In genomic region chr7:92010215-92010614, GRCh38 we compare ENCODE assay signal across 17 cellular contexts.
"Had no signal": no experiment of that assay in that cellular context is flagged by ENCODE, and none has a peak within 500 bp of the region (broad histone marks: within the 10 kb centered on the region; RNA-seq: fewer than 3 reads in every experiment).

No MANE protein-coding gene starts in this region.

- H3K27me3 Mint-ChIP-seq: activated CD4-positive, alpha-beta memory T cell treated with anti-CD3 and anti-CD28 coated beads, Interleukin-2, amount 10 ng/mL, durations not matched to agents 7 days and 5 days; activated naive CD8-positive, alpha-beta T cell treated with anti-CD3 and anti-CD28 coated beads, Interleukin-2, amount 10 ng/mL, durations not matched to agents 7 days and 5 days; brain; natural killer cell treated with Interleukin-12 subunit alpha and Interleukin-12 subunit beta and Interleukin-15 and Interleukin-18, amount 100 ng/mL, for 72 hours had no signal

- ATAC-seq: natural killer cell treated with Interleukin-12 subunit alpha and Interleukin-12 subunit beta and Interleukin-15 and Interleukin-18, amount 100 ng/mL, for 72 hours; stimulated activated effector memory CD8-positive, alpha-beta T cell treated with anti-CD3 and anti-CD28 coated beads, Interleukin-12 subunit alpha, Interleukin-12 subunit beta, amount 100 ng/mL, for 72 hours; WTC11 had no signal

- H3K4me3 ChIP-seq: colonic mucosa, esophagus muscularis mucosa, thyroid gland had no signal

- H3K27ac Mint-ChIP-seq: activated CD4-positive, alpha-beta memory T cell treated with anti-CD3 and anti-CD28 coated beads, Interleukin-2, amount 10 ng/mL, durations not matched to agents 7 days and 5 days; activated naive CD8-positive, alpha-beta T cell treated with anti-CD3 and anti-CD28 coated beads, Interleukin-2, amount 10 ng/mL, durations not matched to agents 7 days and 5 days; brain; natural killer cell treated with Interleukin-12 subunit alpha and Interleukin-12 subunit beta and Interleukin-15 and Interleukin-18, amount 100 ng/mL, for 72 hours; stimulated activated effector memory CD8-positive, alpha-beta T cell treated with anti-CD3 and anti-CD28 coated beads, Interleukin-12 subunit alpha, Interleukin-12 subunit beta, amount 100 ng/mL, for 72 hours; WTC11 had no signal

- H3K4me1 Mint-ChIP-seq: activated CD4-positive, alpha-beta memory T cell treated with anti-CD3 and anti-CD28 coated beads, Interleukin-2, amount 10 ng/mL, durations not matched to agents 7 days and 5 days; brain; stimulated activated effector memory CD8-positive, alpha-beta T cell treated with anti-CD3 and anti-CD28 coated beads, Interleukin-12 subunit alpha, Interleukin-12 subunit beta, amount 100 ng/mL, for 72 hours; WTC11 had no signal

- H3K36me3 ChIP-seq: colonic mucosa had no signal

- H3K4me1 ChIP-seq: colonic mucosa, esophagus muscularis mucosa, thyroid gland had no signal

- H3K4me3 Mint-ChIP-seq: activated CD4-positive, alpha-beta memory T cell treated with anti-CD3 and anti-CD28 coated beads, Interleukin-2, amount 10 ng/mL, durations not matched to agents 7 days and 5 days; activated naive CD8-positive, alpha-beta T cell treated with anti-CD3 and anti-CD28 coated beads, Interleukin-2, amount 10 ng/mL, durations not matched to agents 7 days and 5 days; brain; natural killer cell treated with Interleukin-12 subunit alpha and Interleukin-12 subunit beta and Interleukin-15 and Interleukin-18, amount 100 ng/mL, for 72 hours; stimulated activated effector memory CD8-positive, alpha-beta T cell treated with anti-CD3 and anti-CD28 coated beads, Interleukin-12 subunit alpha, Interleukin-12 subunit beta, amount 100 ng/mL, for 72 hours; WTC11 had no signal

- H3K27me3 ChIP-seq: colonic mucosa, esophagus muscularis mucosa, thyroid gland had no signal

- H3K9me3 ChIP-seq: colonic mucosa, esophagus muscularis mucosa, thyroid gland had no signal

- DNase-seq: activated CD4-positive, alpha-beta memory T cell treated with anti-CD3 and anti-CD28 coated beads, Interleukin-2, amount 10 ng/mL, durations not matched to agents 7 days and 5 days; activated CD4-positive, alpha-beta T cell treated with anti-CD3 and anti-CD28 coated beads for 4 hours; activated CD8-positive, alpha-beta memory T cell treated with anti-CD3 and anti-CD28 coated beads, Interleukin-2, amount 50 U/mL, for 4 hours; activated naive CD8-positive, alpha-beta T cell treated with anti-CD3 and anti-CD28 coated beads, Interleukin-2, amount 10 ng/mL, durations not matched to agents 7 days and 5 days; central memory CD4-positive, alpha-beta T cell; colonic mucosa; mesenchymal stem cell; nucleus accumbens; posterior cingulate gyrus; retina; thyroid gland had no signal

- H3K27ac ChIP-seq: colonic mucosa, esophagus muscularis mucosa, thyroid gland had no signal

- FAIRE-seq: endometrium had no signal
